Comparison of ENCODE assay signal across 2 cellular contexts in genomic region chr9:94909965-94910730, GRCh38.
TF ChIP-seq lines count a peak whose summit lies in the region.

No MANE protein-coding gene starts in this region.

TF ChIP-seq in H1, 55 proteins besides CTCF, POLR2A, EP300 and RAD21 (continued from another document):
- TF ChIP-seq ATF3 (IDR thresholded peaks at IDR 0.05; ENCODE audit: insufficient read depth, low read depth, low read length) = no peak

TF ChIP-seq in HEK293T, 16 proteins besides CTCF, POLR2A, EP300 and RAD21 (continued from another document):
- TF ChIP-seq L3MBTL2 (conservative IDR thresholded peaks at IDR 0.05) = no peak
- no peak for TF ChIP-seq TARDBP (IDR thresholded peaks at IDR 0.05)
- no peak for TF ChIP-seq CTBP1 (IDR thresholded peaks at IDR 0.05; ENCODE audit: borderline replicate concordance)
- TF ChIP-seq ZNF384 (IDR thresholded peaks at IDR 0.05) = no peak
- no peak for TF ChIP-seq FOXM1 (IDR thresholded peaks at IDR 0.05; ENCODE audit: borderline replicate concordance)
- no peak for TF ChIP-seq NFRKB (IDR thresholded peaks at IDR 0.05)
- TF ChIP-seq SP1 (IDR thresholded peaks at IDR 0.05) = no peak
- TF ChIP-seq LEF1 (IDR thresholded peaks at IDR 0.05; ENCODE audit: borderline replicate concordance) = no peak
- TF ChIP-seq PKNOX1 (IDR thresholded peaks at IDR 0.05) = no peak
- TF ChIP-seq BHLHE40 (IDR thresholded peaks at IDR 0.05; ENCODE audit: borderline replicate concordance) = no peak
- no peak for TF ChIP-seq FOXK2 (IDR thresholded peaks at IDR 0.05)
- TF ChIP-seq FOXA1 (IDR thresholded peaks at IDR 0.05) = no peak
